In genomic region chr3:63303238-63303637, GRCh38 we compare ENCODE assay signal across 24 cellular contexts. TPM values are rescaled to one million over a fixed set of nuclear protein-coding genes. Genes with fewer than 3 reads are reported as not detected.
"Had no signal": no experiment of that assay in that cellular context is flagged by ENCODE, and none has a peak within 500 bp of the region (broad histone marks: within the 10 kb centered on the region; RNA-seq: fewer than 3 reads in every experiment).

No MANE protein-coding gene starts in this region.

- H3K27me3 ChIP-seq: brain microvascular endothelial cell, SJCRH30 had no signal

- H2AFZ ChIP-seq: PC-9 had no signal

- ATAC-seq: activated T-helper 17 cell treated with anti-CD3 and anti-CD28 coated beads, Interleukin-2, amount 50 U/mL, for 72 hours had no signal

- H3K27ac Mint-ChIP-seq: activated CD4-positive, alpha-beta memory T cell treated with anti-CD3 and anti-CD28 coated beads, Interleukin-2, amount 10 ng/mL, durations not matched to agents 7 days and 5 days; activated naive CD4-positive, alpha-beta T cell treated with anti-CD3 and anti-CD28 coated beads for 36 hours; activated naive CD8-positive, alpha-beta T cell; activated T-helper 17 cell treated with anti-CD3 and anti-CD28 coated beads, Interleukin-2, amount 50 U/mL, for 72 hours had no signal

- H3K9me3 Mint-ChIP-seq: activated CD4-positive, alpha-beta memory T cell treated with anti-CD3 and anti-CD28 coated beads, Interleukin-2, amount 10 ng/mL, durations not matched to agents 7 days and 5 days; activated T-helper 17 cell treated with anti-CD3 and anti-CD28 coated beads, Interleukin-2, amount 50 U/mL, for 72 hours had no signal

- H3K9me3 ChIP-seq: SJCRH30, SK-N-SH had no signal

- H3K4me1 ChIP-seq: SJCRH30 had no signal

- H3K36me3 Mint-ChIP-seq: activated naive CD8-positive, alpha-beta T cell had no signal

- H3K27ac ChIP-seq: brain microvascular endothelial cell, PC-9, SJCRH30, VCaP had no signal

- DNase-seq: activated CD4-positive, alpha-beta memory T cell treated with anti-CD3 and anti-CD28 coated beads, Interleukin-2, amount 10 ng/mL, durations not matched to agents 7 days and 5 days; activated CD4-positive, alpha-beta T cell treated with anti-CD3 and anti-CD28 coated beads, Interleukin-2, amount 50 U/mL, for 1 hour; activated CD4-positive, CD25-positive, alpha-beta regulatory T cell; activated gamma-delta T cell; activated naive CD4-positive, alpha-beta T cell treated with anti-CD3 and anti-CD28 coated beads for 36 hours; activated T-cell treated with anti-CD3 and anti-CD28 coated beads for 4 hours; activated T-cell treated with anti-CD3 and anti-CD28 coated beads, Interleukin-2, amount 50 U/mL, for 48 hours; amygdala; brain microvascular endothelial cell; cerebellar nuclear complex; NCI-H1048; NCI-H1930; NCI-H2107; NCI-H446; NCI-H524; PC-9; SJCRH30; SK-N-SH; T-helper 1 cell had no signal

- H3K4me1 Mint-ChIP-seq: activated CD4-positive, alpha-beta memory T cell treated with anti-CD3 and anti-CD28 coated beads, Interleukin-2, amount 10 ng/mL, durations not matched to agents 7 days and 5 days; activated T-helper 17 cell treated with anti-CD3 and anti-CD28 coated beads, Interleukin-2, amount 50 U/mL, for 72 hours had no signal

- H3K4me3 Mint-ChIP-seq: activated CD4-positive, alpha-beta memory T cell treated with anti-CD3 and anti-CD28 coated beads, Interleukin-2, amount 10 ng/mL, durations not matched to agents 7 days and 5 days; activated naive CD4-positive, alpha-beta T cell treated with anti-CD3 and anti-CD28 coated beads for 36 hours; activated naive CD8-positive, alpha-beta T cell; activated T-helper 17 cell treated with anti-CD3 and anti-CD28 coated beads, Interleukin-2, amount 50 U/mL, for 72 hours had no signal

- H3K36me3 ChIP-seq: brain microvascular endothelial cell, SJCRH30 had no signal

- H3K9ac ChIP-seq: SK-N-SH had no signal

- H3K4me2 ChIP-seq: PC-9, SK-N-SH had no signal

- H3K27me3 Mint-ChIP-seq: activated CD4-positive, alpha-beta memory T cell treated with anti-CD3 and anti-CD28 coated beads, Interleukin-2, amount 10 ng/mL, durations not matched to agents 7 days and 5 days; activated T-helper 17 cell treated with anti-CD3 and anti-CD28 coated beads, Interleukin-2, amount 50 U/mL, for 72 hours had no signal

- H3K4me3 ChIP-seq: PC-9, SJCRH30 had no signal

RNA-seq across cellular contexts. Expression of gene SYNPR, which starts 25.1 kb away (rescaled TPM):
- total RNA-seq: activated CD4-positive, alpha-beta memory T cell treated with anti-CD3 and anti-CD28 coated beads, Interleukin-2, amount 10 ng/mL, durations not matched to agents 7 days and 5 days; activated CD8-positive, alpha-beta memory T cell treated with anti-CD3 and anti-CD28 coated beads for 36 hours; activated naive CD4-positive, alpha-beta T cell treated with anti-CD3 and anti-CD28 coated beads for 36 hours; activated T-helper 17 cell treated with anti-CD3 and anti-CD28 coated beads, Interleukin-2, amount 50 U/mL, for 72 hours; PC-9; SJCRH30; T-helper 2 cell treated with Interferon-gamma antibody and Interleukin-4, amounts not matched to agents 100 ng/mL and 5 ng/mL, for 36 hours had no signal
- polyA plus RNA-seq: SK-N-SH had no signal
